ENCODE assay signal across 1 cellular context in the genomic region with DNA sequence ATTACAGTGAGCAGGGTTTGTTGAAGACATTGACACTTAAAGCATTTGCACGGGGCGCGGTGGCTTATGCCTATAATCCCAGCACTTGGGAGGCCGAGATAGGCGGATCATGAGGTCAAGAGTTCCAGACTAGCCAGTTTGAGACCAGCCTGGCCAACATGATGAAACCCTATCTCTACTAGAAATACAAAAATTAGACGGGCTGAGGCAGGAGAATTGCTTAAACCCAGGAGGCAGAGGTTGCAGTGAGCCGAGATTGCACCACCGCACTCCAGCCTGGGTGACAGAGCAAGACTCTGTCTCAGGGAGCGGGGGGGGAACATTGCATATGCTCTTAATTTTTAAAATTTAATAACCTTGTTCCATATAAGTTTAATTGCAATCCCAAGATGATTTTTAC.
TF ChIP-seq lines count a peak whose summit lies in the region.

No MANE protein-coding gene starts in this region.

TF ChIP-seq in K562, 482 proteins besides CTCF, POLR2A, EP300 and RAD21 (continued from another document and continues in another):
- TF ChIP-seq, protein P1, sequence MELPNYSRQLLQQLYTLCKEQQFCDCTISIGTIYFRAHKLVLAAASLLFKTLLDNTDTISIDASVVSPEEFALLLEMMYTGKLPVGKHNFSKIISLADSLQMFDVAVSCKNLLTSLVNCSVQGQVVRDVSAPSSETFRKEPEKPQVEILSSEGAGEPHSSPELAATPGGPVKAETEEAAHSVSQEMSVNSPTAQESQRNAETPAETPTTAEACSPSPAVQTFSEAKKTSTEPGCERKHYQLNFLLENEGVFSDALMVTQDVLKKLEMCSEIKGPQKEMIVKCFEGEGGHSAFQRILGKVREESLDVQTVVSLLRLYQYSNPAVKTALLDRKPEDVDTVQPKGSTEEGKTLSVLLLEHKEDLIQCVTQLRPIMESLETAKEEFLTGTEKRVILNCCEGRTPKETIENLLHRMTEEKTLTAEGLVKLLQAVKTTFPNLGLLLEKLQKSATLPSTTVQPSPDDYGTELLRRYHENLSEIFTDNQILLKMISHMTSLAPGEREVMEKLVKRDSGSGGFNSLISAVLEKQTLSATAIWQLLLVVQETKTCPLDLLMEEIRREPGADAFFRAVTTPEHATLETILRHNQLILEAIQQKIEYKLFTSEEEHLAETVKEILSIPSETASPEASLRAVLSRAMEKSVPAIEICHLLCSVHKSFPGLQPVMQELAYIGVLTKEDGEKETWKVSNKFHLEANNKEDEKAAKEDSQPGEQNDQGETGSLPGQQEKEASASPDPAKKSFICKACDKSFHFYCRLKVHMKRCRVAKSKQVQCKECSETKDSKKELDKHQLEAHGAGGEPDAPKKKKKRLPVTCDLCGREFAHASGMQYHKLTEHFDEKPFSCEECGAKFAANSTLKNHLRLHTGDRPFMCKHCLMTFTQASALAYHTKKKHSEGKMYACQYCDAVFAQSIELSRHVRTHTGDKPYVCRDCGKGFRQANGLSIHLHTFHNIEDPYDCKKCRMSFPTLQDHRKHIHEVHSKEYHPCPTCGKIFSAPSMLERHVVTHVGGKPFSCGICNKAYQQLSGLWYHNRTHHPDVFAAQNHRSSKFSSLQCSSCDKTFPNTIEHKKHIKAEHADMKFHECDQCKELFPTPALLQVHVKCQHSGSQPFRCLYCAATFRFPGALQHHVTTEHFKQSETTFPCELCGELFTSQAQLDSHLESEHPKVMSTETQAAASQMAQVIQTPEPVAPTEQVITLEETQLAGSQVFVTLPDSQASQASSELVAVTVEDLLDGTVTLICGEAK (IDR thresholded peaks at IDR 0.05): no peak
- TF ChIP-seq, protein P1 (CRISPR knock-in tag; IDR thresholded peaks at IDR 0.05): no peak
- TF ChIP-seq ETV1 (tag; conservative IDR thresholded peaks at IDR 0.05; ENCODE audit: low read depth): no peak
- no peak for TF ChIP-seq FOXJ2 (tag; IDR thresholded peaks at IDR 0.05)
- TF ChIP-seq PHF20 (IDR thresholded peaks at IDR 0.05; ENCODE audit: partially characterized antibody): no peak
- TF ChIP-seq PHF8 (IDR thresholded peaks at IDR 0.05; ENCODE audit: borderline replicate concordance, low read length): no peak
- TF ChIP-seq SIX5 (IDR thresholded peaks at IDR 0.05; ENCODE audit: borderline replicate concordance in 1 of 2, insufficient read depth in 1 of 2, low read depth in 1 of 2, low read length in 2 of 2): no peak
- no peak for TF ChIP-seq FOXJ3 (CRISPR knock-in tag; IDR thresholded peaks at IDR 0.05)
- TF ChIP-seq ZNF561 (CRISPR knock-in tag; conservative IDR thresholded peaks at IDR 0.05): no peak
- TF ChIP-seq, protein P2, sequence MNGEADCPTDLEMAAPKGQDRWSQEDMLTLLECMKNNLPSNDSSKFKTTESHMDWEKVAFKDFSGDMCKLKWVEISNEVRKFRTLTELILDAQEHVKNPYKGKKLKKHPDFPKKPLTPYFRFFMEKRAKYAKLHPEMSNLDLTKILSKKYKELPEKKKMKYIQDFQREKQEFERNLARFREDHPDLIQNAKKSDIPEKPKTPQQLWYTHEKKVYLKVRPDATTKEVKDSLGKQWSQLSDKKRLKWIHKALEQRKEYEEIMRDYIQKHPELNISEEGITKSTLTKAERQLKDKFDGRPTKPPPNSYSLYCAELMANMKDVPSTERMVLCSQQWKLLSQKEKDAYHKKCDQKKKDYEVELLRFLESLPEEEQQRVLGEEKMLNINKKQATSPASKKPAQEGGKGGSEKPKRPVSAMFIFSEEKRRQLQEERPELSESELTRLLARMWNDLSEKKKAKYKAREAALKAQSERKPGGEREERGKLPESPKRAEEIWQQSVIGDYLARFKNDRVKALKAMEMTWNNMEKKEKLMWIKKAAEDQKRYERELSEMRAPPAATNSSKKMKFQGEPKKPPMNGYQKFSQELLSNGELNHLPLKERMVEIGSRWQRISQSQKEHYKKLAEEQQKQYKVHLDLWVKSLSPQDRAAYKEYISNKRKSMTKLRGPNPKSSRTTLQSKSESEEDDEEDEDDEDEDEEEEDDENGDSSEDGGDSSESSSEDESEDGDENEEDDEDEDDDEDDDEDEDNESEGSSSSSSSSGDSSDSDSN (IDR thresholded peaks at IDR 0.05; ENCODE audit: borderline replicate concordance in 1 of 2, low read depth in 2 of 2, low read length in 2 of 2): no peak
- TF ChIP-seq NR2C2 (CRISPR knock-in tag; IDR thresholded peaks at IDR 0.05): no peak
- no peak for TF ChIP-seq NR2C2 (tag; IDR thresholded peaks at IDR 0.05)
- peak; percentile 89; the same call in 1 of the 2 replicates for TF ChIP-seq PHF21A (IDR thresholded peaks at IDR 0.05; ENCODE audit: borderline replicate concordance, low read depth)
- no peak for TF ChIP-seq RBM14 (IDR thresholded peaks at IDR 0.05; ENCODE audit: borderline replicate concordance, insufficient read depth, low read depth, low read length)
- no peak for TF ChIP-seq SP2 (IDR thresholded peaks at IDR 0.05; ENCODE audit: extremely low read depth, low read depth, low read length, poor library complexity, severe bottlenecking)
- TF ChIP-seq, protein P3, sequence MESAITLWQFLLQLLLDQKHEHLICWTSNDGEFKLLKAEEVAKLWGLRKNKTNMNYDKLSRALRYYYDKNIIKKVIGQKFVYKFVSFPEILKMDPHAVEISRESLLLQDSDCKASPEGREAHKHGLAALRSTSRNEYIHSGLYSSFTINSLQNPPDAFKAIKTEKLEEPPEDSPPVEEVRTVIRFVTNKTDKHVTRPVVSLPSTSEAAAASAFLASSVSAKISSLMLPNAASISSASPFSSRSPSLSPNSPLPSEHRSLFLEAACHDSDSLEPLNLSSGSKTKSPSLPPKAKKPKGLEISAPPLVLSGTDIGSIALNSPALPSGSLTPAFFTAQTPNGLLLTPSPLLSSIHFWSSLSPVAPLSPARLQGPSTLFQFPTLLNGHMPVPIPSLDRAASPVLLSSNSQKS (CRISPR knock-in tag; IDR thresholded peaks at IDR 0.05): no peak
- TF ChIP-seq, protein P4, sequence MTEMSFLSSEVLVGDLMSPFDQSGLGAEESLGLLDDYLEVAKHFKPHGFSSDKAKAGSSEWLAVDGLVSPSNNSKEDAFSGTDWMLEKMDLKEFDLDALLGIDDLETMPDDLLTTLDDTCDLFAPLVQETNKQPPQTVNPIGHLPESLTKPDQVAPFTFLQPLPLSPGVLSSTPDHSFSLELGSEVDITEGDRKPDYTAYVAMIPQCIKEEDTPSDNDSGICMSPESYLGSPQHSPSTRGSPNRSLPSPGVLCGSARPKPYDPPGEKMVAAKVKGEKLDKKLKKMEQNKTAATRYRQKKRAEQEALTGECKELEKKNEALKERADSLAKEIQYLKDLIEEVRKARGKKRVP (CRISPR knock-in tag; IDR thresholded peaks at IDR 0.05): peak; percentile 51; the same call in 1 of the 2 replicates
- peak; percentile 42; the same call in 1 of the 2 replicates for TF ChIP-seq RNF2 (IDR thresholded peaks at IDR 0.05)
- TF ChIP-seq, protein P5, sequence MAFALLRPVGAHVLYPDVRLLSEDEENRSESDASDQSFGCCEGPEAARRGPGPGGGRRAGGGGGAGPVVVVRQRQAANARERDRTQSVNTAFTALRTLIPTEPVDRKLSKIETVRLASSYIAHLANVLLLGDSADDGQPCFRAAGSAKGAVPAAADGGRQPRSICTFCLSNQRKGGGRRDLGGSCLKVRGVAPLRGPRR (CRISPR knock-in tag; IDR thresholded peaks at IDR 0.05): no peak
- TF ChIP-seq GABPB2 (CRISPR knock-in tag; conservative IDR thresholded peaks at IDR 0.05): no peak
- TF ChIP-seq, protein P6, sequence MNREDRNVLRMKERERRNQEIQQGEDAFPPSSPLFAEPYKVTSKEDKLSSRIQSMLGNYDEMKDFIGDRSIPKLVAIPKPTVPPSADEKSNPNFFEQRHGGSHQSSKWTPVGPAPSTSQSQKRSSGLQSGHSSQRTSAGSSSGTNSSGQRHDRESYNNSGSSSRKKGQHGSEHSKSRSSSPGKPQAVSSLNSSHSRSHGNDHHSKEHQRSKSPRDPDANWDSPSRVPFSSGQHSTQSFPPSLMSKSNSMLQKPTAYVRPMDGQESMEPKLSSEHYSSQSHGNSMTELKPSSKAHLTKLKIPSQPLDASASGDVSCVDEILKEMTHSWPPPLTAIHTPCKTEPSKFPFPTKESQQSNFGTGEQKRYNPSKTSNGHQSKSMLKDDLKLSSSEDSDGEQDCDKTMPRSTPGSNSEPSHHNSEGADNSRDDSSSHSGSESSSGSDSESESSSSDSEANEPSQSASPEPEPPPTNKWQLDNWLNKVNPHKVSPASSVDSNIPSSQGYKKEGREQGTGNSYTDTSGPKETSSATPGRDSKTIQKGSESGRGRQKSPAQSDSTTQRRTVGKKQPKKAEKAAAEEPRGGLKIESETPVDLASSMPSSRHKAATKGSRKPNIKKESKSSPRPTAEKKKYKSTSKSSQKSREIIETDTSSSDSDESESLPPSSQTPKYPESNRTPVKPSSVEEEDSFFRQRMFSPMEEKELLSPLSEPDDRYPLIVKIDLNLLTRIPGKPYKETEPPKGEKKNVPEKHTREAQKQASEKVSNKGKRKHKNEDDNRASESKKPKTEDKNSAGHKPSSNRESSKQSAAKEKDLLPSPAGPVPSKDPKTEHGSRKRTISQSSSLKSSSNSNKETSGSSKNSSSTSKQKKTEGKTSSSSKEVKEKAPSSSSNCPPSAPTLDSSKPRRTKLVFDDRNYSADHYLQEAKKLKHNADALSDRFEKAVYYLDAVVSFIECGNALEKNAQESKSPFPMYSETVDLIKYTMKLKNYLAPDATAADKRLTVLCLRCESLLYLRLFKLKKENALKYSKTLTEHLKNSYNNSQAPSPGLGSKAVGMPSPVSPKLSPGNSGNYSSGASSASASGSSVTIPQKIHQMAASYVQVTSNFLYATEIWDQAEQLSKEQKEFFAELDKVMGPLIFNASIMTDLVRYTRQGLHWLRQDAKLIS (CRISPR knock-in tag; IDR thresholded peaks at IDR 0.05): no peak
- TF ChIP-seq ZBTB17 (CRISPR knock-in tag; IDR thresholded peaks at IDR 0.05): no peak
- TF ChIP-seq PURB (CRISPR knock-in tag; IDR thresholded peaks at IDR 0.05; ENCODE audit: low read depth): no peak
- TF ChIP-seq HDAC2 (IDR thresholded peaks at IDR 0.05): peak; percentile 98
- TF ChIP-seq, protein P7, sequence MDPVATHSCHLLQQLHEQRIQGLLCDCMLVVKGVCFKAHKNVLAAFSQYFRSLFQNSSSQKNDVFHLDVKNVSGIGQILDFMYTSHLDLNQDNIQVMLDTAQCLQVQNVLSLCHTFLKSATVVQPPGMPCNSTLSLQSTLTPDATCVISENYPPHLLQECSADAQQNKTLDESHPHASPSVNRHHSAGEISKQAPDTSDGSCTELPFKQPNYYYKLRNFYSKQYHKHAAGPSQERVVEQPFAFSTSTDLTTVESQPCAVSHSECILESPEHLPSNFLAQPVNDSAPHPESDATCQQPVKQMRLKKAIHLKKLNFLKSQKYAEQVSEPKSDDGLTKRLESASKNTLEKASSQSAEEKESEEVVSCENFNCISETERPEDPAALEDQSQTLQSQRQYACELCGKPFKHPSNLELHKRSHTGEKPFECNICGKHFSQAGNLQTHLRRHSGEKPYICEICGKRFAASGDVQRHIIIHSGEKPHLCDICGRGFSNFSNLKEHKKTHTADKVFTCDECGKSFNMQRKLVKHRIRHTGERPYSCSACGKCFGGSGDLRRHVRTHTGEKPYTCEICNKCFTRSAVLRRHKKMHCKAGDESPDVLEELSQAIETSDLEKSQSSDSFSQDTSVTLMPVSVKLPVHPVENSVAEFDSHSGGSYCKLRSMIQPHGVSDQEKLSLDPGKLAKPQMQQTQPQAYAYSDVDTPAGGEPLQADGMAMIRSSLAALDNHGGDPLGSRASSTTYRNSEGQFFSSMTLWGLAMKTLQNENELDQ (CRISPR knock-in tag; IDR thresholded peaks at IDR 0.05; ENCODE audit: borderline replicate concordance): no peak
- no peak for TF ChIP-seq GABPB1 (CRISPR knock-in tag; IDR thresholded peaks at IDR 0.05)
- TF ChIP-seq, protein P8, sequence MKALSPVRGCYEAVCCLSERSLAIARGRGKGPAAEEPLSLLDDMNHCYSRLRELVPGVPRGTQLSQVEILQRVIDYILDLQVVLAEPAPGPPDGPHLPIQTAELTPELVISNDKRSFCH (CRISPR knock-in tag; IDR thresholded peaks at IDR 0.05): no peak
- TF ChIP-seq, protein P8 (tag; IDR thresholded peaks at IDR 0.05): no peak
- TF ChIP-seq, protein P9, sequence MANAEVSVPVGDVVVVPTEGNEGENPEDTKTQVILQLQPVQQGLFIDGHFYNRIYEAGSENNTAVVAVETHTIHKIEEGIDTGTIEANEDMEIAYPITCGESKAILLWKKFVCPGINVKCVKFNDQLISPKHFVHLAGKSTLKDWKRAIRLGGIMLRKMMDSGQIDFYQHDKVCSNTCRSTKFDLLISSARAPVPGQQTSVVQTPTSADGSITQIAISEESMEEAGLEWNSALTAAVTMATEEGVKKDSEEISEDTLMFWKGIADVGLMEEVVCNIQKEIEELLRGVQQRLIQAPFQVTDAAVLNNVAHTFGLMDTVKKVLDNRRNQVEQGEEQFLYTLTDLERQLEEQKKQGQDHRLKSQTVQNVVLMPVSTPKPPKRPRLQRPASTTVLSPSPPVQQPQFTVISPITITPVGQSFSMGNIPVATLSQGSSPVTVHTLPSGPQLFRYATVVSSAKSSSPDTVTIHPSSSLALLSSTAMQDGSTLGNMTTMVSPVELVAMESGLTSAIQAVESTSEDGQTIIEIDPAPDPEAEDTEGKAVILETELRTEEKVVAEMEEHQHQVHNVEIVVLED (CRISPR knock-in tag; IDR thresholded peaks at IDR 0.05): no peak
- no peak for TF ChIP-seq HCFC1 (IDR thresholded peaks at IDR 0.05; ENCODE audit: low read depth, low read length)
- no peak for TF ChIP-seq HDAC6 (IDR thresholded peaks at IDR 0.05; ENCODE audit: low read depth, low read length)
- no peak for TF ChIP-seq EP400 (IDR thresholded peaks at IDR 0.05)
- no peak for TF ChIP-seq IFI16 (CRISPR knock-in tag; IDR thresholded peaks at IDR 0.05)
